In genomic region chr12:52025301-52026172, GRCh38 we compare ENCODE assay signal across 8 cellular contexts. TPM values are rescaled to one million over a fixed set of nuclear protein-coding genes. Genes with fewer than 3 reads are reported as not detected.
DNase-seq lines count a peak whose midpoint lies in the region; ATAC-seq and TF ChIP-seq lines count a peak whose summit lies in the region.

No MANE protein-coding gene starts in this region.

- H3K27ac Mint-ChIP-seq in dendritic cell treated with granulocyte-macrophage colony-stimulating factor and Interleukin-4, amounts not matched to agents 40 ng/mL and 50 ng/mL, for 4 days: peak overlapping the region; percentile 99

- H3K9me3 Mint-ChIP-seq in dendritic cell treated with granulocyte-macrophage colony-stimulating factor and Interleukin-4, amounts not matched to agents 40 ng/mL and 50 ng/mL, for 4 days: no peaks in the 10 kb centered on the region

- peak overlapping the region; percentile 46 to 79 (median 58) for H3K27ac ChIP-seq in right lobe of liver

- H3K36me3 ChIP-seq in right lobe of liver: no peaks in the 10 kb centered on the region

- H3K9me3 ChIP-seq in right lobe of liver: no peaks in the 10 kb centered on the region

- intact Hi-C loops in dendritic cell treated with granulocyte-macrophage colony-stimulating factor and Interleukin-4, amounts not matched to agents 40 ng/mL and 50 ng/mL, for 4 days (cut with micrococcal nuclease): loop anchor here (1.0 to 2.0 kb wide), 5 partner anchors 25 to 97 kb away; partner anchors contain the start of genes ATG101 and NR4A1
- intact Hi-C loops in right lobe of liver (cut with DNase I): loop anchor here (5.0 kb wide), 2 partner anchors 52 to 57 kb away; partner anchors contain the start of gene SMIM41 (in 1 of the 2)

- under 1% methylated on average over 30 of the region's 36 CpGs for WGBS in right lobe of liver (ENCODE audit: insufficient coverage, low coverage, low lambda C conversion rate, missing lambda C conversion rate)

- peaks cover 0 to 21% (median 0%) of the 10 kb centered on the region in 4 donors for H3K4me1 ChIP-seq in right lobe of liver

- peak; percentile 95 for TF ChIP-seq CTCF in GM10266 (IDR thresholded peaks at IDR 0.05; ENCODE audit: control insufficient read depth, insufficient read depth, low read depth, missing control alignments)
- peak; percentile 97 to 99 (median 98) for TF ChIP-seq CTCF in right lobe of liver (IDR thresholded peaks at IDR 0.05)

- no peaks in the 10 kb centered on the region for H3K36me3 Mint-ChIP-seq in dendritic cell treated with granulocyte-macrophage colony-stimulating factor and Interleukin-4, amounts not matched to agents 40 ng/mL and 50 ng/mL, for 4 days (ENCODE audit: low read depth)

- ATAC-seq in HG03439 (IDR thresholded peaks at IDR 0.05; ENCODE audit: unreplicated experiment): peak; percentile 54
- ATAC-seq in right lobe of liver: peak; percentile 74 to 79 (median 78)
- ATAC-seq in GM18870 (IDR thresholded peaks at IDR 0.05; ENCODE audit: unreplicated experiment): no peak

- no peaks in the 10 kb centered on the region for H3K27me3 ChIP-seq in right lobe of liver

- H3K4me3 Mint-ChIP-seq in dendritic cell treated with granulocyte-macrophage colony-stimulating factor and Interleukin-4, amounts not matched to agents 40 ng/mL and 50 ng/mL, for 4 days: peak overlapping the region; percentile 76

- TF ChIP-seq POLR2A in right lobe of liver (IDR thresholded peaks at IDR 0.05): no peak

- H3K4me1 Mint-ChIP-seq in dendritic cell treated with granulocyte-macrophage colony-stimulating factor and Interleukin-4, amounts not matched to agents 40 ng/mL and 50 ng/mL, for 4 days (ENCODE audit: low read depth): peaks cover 42% of the 10 kb centered on the region

- DNase-seq in GM10266 (ENCODE audit: extremely low spot score) (peak; percentile 82), NCI-H69 (lab: John Stamatoyannopoulos, UW) (peak; percentile 95), right lobe of liver (peak; percentile 78 to 84 (median 82))
- peak; percentile 81 for DNase-seq in activated CD4-positive, alpha-beta T cell treated with anti-CD3 and anti-CD28 coated beads, Interleukin-2, amount 50 U/mL, for 1 hour
- DNase-seq in stimulated activated CD4-positive, alpha-beta T cell treated with anti-CD3 and anti-CD28 coated beads, Interleukin-2, amount 100 ng/mL, for 48 hours: peak; percentile 86 to 87

- peaks cover 21% of the 10 kb centered on the region for H3K27me3 Mint-ChIP-seq in dendritic cell treated with granulocyte-macrophage colony-stimulating factor and Interleukin-4, amounts not matched to agents 40 ng/mL and 50 ng/mL, for 4 days

- peak overlapping the region; percentile 7 to 47 (median 10) for H3K4me3 ChIP-seq in right lobe of liver

RNA-seq across cellular contexts. Expression of gene TAMALIN, which starts 18.8 kb away (rescaled TPM):
- total RNA-seq in right lobe of liver: 1 to 10 TPM; 2.9 to 6.5 (median 3.9) TPM

RNA-seq across cellular contexts. Expression of gene NR4A1, which starts 25.7 kb away (rescaled TPM):
- total RNA-seq in right lobe of liver: 1 to 10 TPM; 5.0 to 8.8 (median 7.7) TPM

RNA-seq across cellular contexts. Expression of gene ATG101, which starts 44.2 kb away (rescaled TPM):
- total RNA-seq in right lobe of liver: 10 to 100 TPM; 17.4 to 29.7 (median 21.0) TPM

RNA-seq across cellular contexts. Expression of gene SMIM41, which starts 54.0 kb away (rescaled TPM):
- total RNA-seq in right lobe of liver: not detected
